ENCODE assay signal across 1 cellular context in genomic region chr20:12978613-12979495, GRCh38.
TF ChIP-seq lines count a peak whose summit lies in the region.

No MANE protein-coding gene starts in this region.

TF ChIP-seq in HepG2, 621 proteins besides CTCF, POLR2A, EP300 and RAD21 (continued from another document and continues in another):
- TF ChIP-seq ZNF704 (CRISPR knock-in tag; IDR thresholded peaks at IDR 0.05; ENCODE audit: borderline replicate concordance) (no peak; the same call in 1 of the 2 replicates), ZNF75D (CRISPR knock-in tag; IDR thresholded peaks at IDR 0.05; ENCODE audit: borderline replicate concordance) (no peak), DRAP1 (CRISPR knock-in tag; IDR thresholded peaks at IDR 0.05) (peak; percentile 77; the same call in 1 of the 2 replicates), NFATC3 (CRISPR knock-in tag; IDR thresholded peaks at IDR 0.05) (no peak), LCORL (IDR thresholded peaks at IDR 0.05) (no peak), LCORL (CRISPR knock-in tag; IDR thresholded peaks at IDR 0.05) (peak; percentile 79; the same call in 1 of the 2 replicates), NPAS2 (CRISPR knock-in tag; IDR thresholded peaks at IDR 0.05; ENCODE audit: borderline replicate concordance) (no peak), TCF7 (IDR thresholded peaks at IDR 0.05; ENCODE audit: low read depth) (peak; percentile 86), ZBTB46 (CRISPR knock-in tag; IDR thresholded peaks at IDR 0.05; ENCODE audit: borderline replicate concordance) (no peak), DNMT3B (CRISPR knock-in tag; conservative IDR thresholded peaks at IDR 0.05) (no peak), E2F2 (CRISPR knock-in tag; IDR thresholded peaks at IDR 0.05; ENCODE audit: borderline replicate concordance) (no peak), ESRRA (CRISPR knock-in tag; IDR thresholded peaks at IDR 0.05; ENCODE audit: low read depth) (peak; percentile 31; the same call in 1 of the 2 replicates), MAFK (conservative IDR thresholded peaks at IDR 0.05 in 1 of 2, IDR thresholded peaks at IDR 0.05 in 1 of 2; ENCODE audit: low read length in 2 of 2) (peak; percentile 72 to 76), MIER3 (CRISPR knock-in tag; IDR thresholded peaks at IDR 0.05; ENCODE audit: borderline replicate concordance) (no peak), ZNF441 (CRISPR knock-in tag; IDR thresholded peaks at IDR 0.05; ENCODE audit: borderline replicate concordance) (0 out of 2 replicates have a peak, but pooled peaks have one; percentile 43), YEATS4 (CRISPR knock-in tag; IDR thresholded peaks at IDR 0.05; ENCODE audit: borderline replicate concordance) (no peak; the same call in 1 of the 2 replicates), ZNF674 (CRISPR knock-in tag; IDR thresholded peaks at IDR 0.05; ENCODE audit: low read depth) (no peak), ZNF317 (CRISPR knock-in tag; IDR thresholded peaks at IDR 0.05) (0 out of 2 replicates have a peak, but pooled peaks have one; percentile 48), ZBTB21 (CRISPR knock-in tag; IDR thresholded peaks at IDR 0.05) (no peak), ZBTB39 (CRISPR knock-in tag; IDR thresholded peaks at IDR 0.05) (peak; percentile 57; the same call in 1 of the 2 replicates), TEF (CRISPR knock-in tag; IDR thresholded peaks at IDR 0.05) (peak; percentile 72; the same call in 1 of the 2 replicates), ZNF281 (CRISPR knock-in tag; IDR thresholded peaks at IDR 0.05; ENCODE audit: borderline replicate concordance) (no peak), ZNF143 (CRISPR knock-in tag; IDR thresholded peaks at IDR 0.05) (no peak), SOX5 (CRISPR knock-in tag; IDR thresholded peaks at IDR 0.05; ENCODE audit: borderline replicate concordance) (peak; percentile 92; the same call in 1 of the 2 replicates), MTERF4 (CRISPR knock-in tag; IDR thresholded peaks at IDR 0.05) (no peak), KDM5A (IDR thresholded peaks at IDR 0.05; ENCODE audit: borderline replicate concordance, low read length) (no peak), BORCS8-MEF2B (CRISPR knock-in tag; IDR thresholded peaks at IDR 0.05) (no peak), TMF1 (CRISPR knock-in tag; IDR thresholded peaks at IDR 0.05; ENCODE audit: low read depth) (no peak), ZNF788 (CRISPR knock-in tag; IDR thresholded peaks at IDR 0.05; ENCODE audit: borderline replicate concordance) (no peak), HOXD1 (CRISPR knock-in tag; IDR thresholded peaks at IDR 0.05) (peak; percentile 90), MXI1 (IDR thresholded peaks at IDR 0.05; ENCODE audit: borderline replicate concordance, low read depth, low read length) (no peak), ZNF256 (CRISPR knock-in tag; conservative IDR thresholded peaks at IDR 0.05) (0 out of 2 replicates have a peak, but pooled peaks have one; percentile 35), ZNF580 (CRISPR knock-in tag; IDR thresholded peaks at IDR 0.05; ENCODE audit: borderline replicate concordance, low read depth) (no peak), ZNF329 (CRISPR knock-in tag; IDR thresholded peaks at IDR 0.05; ENCODE audit: low read depth) (no peak), ZNF672 (CRISPR knock-in tag; IDR thresholded peaks at IDR 0.05) (no peak), ZNF235 (CRISPR knock-in tag; IDR thresholded peaks at IDR 0.05; ENCODE audit: borderline replicate concordance) (no peak), ZNF770 (CRISPR knock-in tag; IDR thresholded peaks at IDR 0.05) (peak; percentile 34; the same call in 1 of the 2 replicates), ZNF44 (CRISPR knock-in tag; IDR thresholded peaks at IDR 0.05) (no peak), U2AF2 (IDR thresholded peaks at IDR 0.05; ENCODE audit: low read depth, low read length) (no peak), ZNF773 (CRISPR knock-in tag; IDR thresholded peaks at IDR 0.05; ENCODE audit: borderline replicate concordance) (no peak), ZSCAN5A (CRISPR knock-in tag; IDR thresholded peaks at IDR 0.05; ENCODE audit: borderline replicate concordance) (peak; percentile 90; the same call in 1 of the 2 replicates)
